17 cellular contexts compared by ENCODE assay signal in genomic region chr16:3262517-3262916, GRCh38. TPM values are rescaled to one million over a fixed set of nuclear protein-coding genes. Genes with fewer than 3 reads are reported as not detected.
A peak's percentile ranks its signal among the peaks of the same experiment; 100 is the strongest.
DNase-seq lines count a peak whose midpoint lies in the region; ATAC-seq and TF ChIP-seq lines count a peak whose summit lies in the region.
"Had no signal": no experiment of that assay in that cellular context is flagged by ENCODE, and none has a peak within 500 bp of the region (broad histone marks: within the 10 kb centered on the region; RNA-seq: fewer than 3 reads in every experiment).

No MANE protein-coding gene starts in this region.

- peaks cover 9% of the 10 kb centered on the region for H3K9me3 Mint-ChIP-seq in glutamatergic neuron (ENCODE audit: unreplicated experiment)
- no peaks in the 10 kb centered on the region for H3K9me3 Mint-ChIP-seq in type B pancreatic cell

- H3K4me3 Mint-ChIP-seq in T-helper 17 cell (peak overlapping the region; percentile 56), glutamatergic neuron (ENCODE audit: unreplicated experiment) (peak overlapping the region; percentile 64), type B pancreatic cell (peak overlapping the region; percentile 63)

- in situ Hi-C loops in brain microvascular endothelial cell (cut with HindIII; ENCODE audit: low pct_ligation_motif_present, low sequenced_read_pairs) = no loop called here

- H3K27ac ChIP-seq in heart right ventricle (peak overlapping the region in 7 of 10 donors; percentile 98 to 100 (median 99)), brain microvascular endothelial cell (no peak overlapping the region)

- intact Hi-C loops in heart right ventricle (cut with DNase I) = loop anchor here in 7 of 10 donors (2.0 to 10.0 kb wide), 9 partner anchors 28 to 242 kb away; partner anchors contain the start of genes CLUAP1 (in 3 of the 7), TIGD7 (in 2 of the 7), ZNF75A (in 2 of the 7) and C16orf90 (in 1 of the 7)
- intact Hi-C loops in Right ventricle myocardium superior (cut with DNase I) = loop anchor here (5.0 kb wide), 1 partner anchor 195 kb away; no protein-coding TSS in a partner anchor

- DNase-seq in heart right ventricle (no peak), Right ventricle myocardium superior (no peak), T-helper 17 cell (no peak), glutamatergic neuron (no peak), type B pancreatic cell (ENCODE audit: extremely low spot score, unreplicated experiment) (no peak), brain microvascular endothelial cell (no peak), mesenteric fat pad (ENCODE audit: low spot score) (no peak)
- DNase-seq: activated CD4-positive, alpha-beta T cell treated with anti-CD3 and anti-CD28 coated beads, Interleukin-2, amount 50 U/mL, for 4 hours; amniotic stem cell; GDM1; mesendoderm; NCI-H2227 treated with DMSO at 0.1 percent for 48 hours; stimulated activated CD4-positive, alpha-beta T cell treated with anti-CD3 and anti-CD28 coated beads, Interleukin-2, amount 100 ng/mL, for 24 hours had no signal

- ATAC-seq in heart right ventricle = no peak
- ATAC-seq in Right ventricle myocardium superior (ENCODE audit: poor library complexity) = no peak
- no peak for ATAC-seq in T-helper 17 cell
- ATAC-seq in HG02642 (IDR thresholded peaks at IDR 0.05; ENCODE audit: poor library complexity, unreplicated experiment) = no peak

- H3K4me1 Mint-ChIP-seq in T-helper 17 cell (peaks cover 15% of the 10 kb centered on the region), glutamatergic neuron (ENCODE audit: low read depth, unreplicated experiment) (peaks cover 4% of the 10 kb centered on the region), type B pancreatic cell (ENCODE audit: unreplicated experiment) (peaks cover 4% of the 10 kb centered on the region)

- H3K36me3 Mint-ChIP-seq in T-helper 17 cell (ENCODE audit: low read depth) (no peaks in the 10 kb centered on the region), glutamatergic neuron (ENCODE audit: unreplicated experiment) (peaks cover 3% of the 10 kb centered on the region), type B pancreatic cell (no peaks in the 10 kb centered on the region)

- no peak for TF ChIP-seq CTCF in heart right ventricle (IDR thresholded peaks at IDR 0.05)
- no peak for TF ChIP-seq CTCF in glutamatergic neuron (IDR thresholded peaks at IDR 0.05; ENCODE audit: partially characterized antibody, unreplicated experiment)
- TF ChIP-seq CTCF in type B pancreatic cell (conservative IDR thresholded peaks at IDR 0.05) = no peak
- TF ChIP-seq CTCF in brain microvascular endothelial cell (IDR thresholded peaks at IDR 0.05; ENCODE audit: low read depth, low read length, missing control alignments) = no peak

- H3K36me3 ChIP-seq in heart right ventricle (peaks cover 0 to 21% (median 13%) of the 10 kb centered on the region in 9 donors), brain microvascular endothelial cell (replicated peaks) (no peaks in the 10 kb centered on the region)
- H3K36me3 ChIP-seq: HAP-1 had no signal

- H3K9me3 ChIP-seq in heart right ventricle = peaks cover 0 to 36% (median 0%) of the 10 kb centered on the region in 11 donors
- no peaks in the 10 kb centered on the region for H3K9me3 ChIP-seq in T-helper 17 cell (ENCODE audit: control insufficient read depth, low read length, poor library complexity, severe bottlenecking)

- peak overlapping the region; percentile 95 for H3K27ac Mint-ChIP-seq in T-helper 17 cell
- H3K27ac Mint-ChIP-seq in glutamatergic neuron (ENCODE audit: unreplicated experiment) = no peak overlapping the region
- peak overlapping the region; percentile 57 for H3K27ac Mint-ChIP-seq in type B pancreatic cell

- peaks cover 0 to 57% (median 14%) of the 10 kb centered on the region in 9 donors for H3K4me1 ChIP-seq in heart right ventricle

- peak overlapping the region in 1 of 10 donors; percentile 73 for H3K4me3 ChIP-seq in heart right ventricle
- no peak overlapping the region for H3K4me3 ChIP-seq in brain microvascular endothelial cell (ENCODE audit: low read depth, low read length)

- H3K27me3 Mint-ChIP-seq in T-helper 17 cell = no peaks in the 10 kb centered on the region
- H3K27me3 Mint-ChIP-seq in glutamatergic neuron (ENCODE audit: unreplicated experiment) = peaks cover 8% of the 10 kb centered on the region
- peaks cover 5% of the 10 kb centered on the region for H3K27me3 Mint-ChIP-seq in type B pancreatic cell

- WGBS in heart right ventricle, 2 donors = 92 to 95% methylated on average over 4 of the region's 4 CpGs

- H3K27me3 ChIP-seq in heart right ventricle = peaks cover 0 to 6% (median 0%) of the 10 kb centered on the region in 7 donors
- H3K27me3 ChIP-seq in brain microvascular endothelial cell (replicated peaks) = no peaks in the 10 kb centered on the region

RNA-seq across cellular contexts. Expression of gene MEFV, which starts 6.1 kb away (rescaled TPM):
- total RNA-seq in heart right ventricle (1 to 10 TPM in 2 of 10 donors, under 1 TPM in 8; 0.11 to 3.1 (median 0.53) TPM), Right ventricle myocardium superior (0.78 TPM), T-helper 17 cell (1 to 10 TPM in 1 of 2 donors, under 1 TPM in 1; 0.81 to 2.2 TPM), glutamatergic neuron (ENCODE audit: unreplicated experiment) (not detected), type B pancreatic cell (ENCODE audit: low replicate concordance) (0.19 TPM in 1 of 2 replicates, not detected in the other), mesenteric fat pad (6.0 TPM)
- polyA plus RNA-seq in heart right ventricle = under 1 TPM; 0.19 to 0.37 TPM
- polyA plus RNA-seq: BJ had no signal

RNA-seq across cellular contexts. Expression of gene ZNF263, which starts 20.8 kb away (rescaled TPM):
- 10 to 100 TPM in 3 of 10 donors, 1 to 10 TPM in 7; 7.2 to 13.2 (median 9.2) TPM for total RNA-seq in heart right ventricle
- 10 to 100 TPM in 1 of 2 donors, 1 to 10 TPM in 1; 8.9 to 10.8 TPM for polyA plus RNA-seq in heart right ventricle
- 7.9 TPM for total RNA-seq in Right ventricle myocardium superior
- 10 to 100 TPM; 21.2 to 26.4 TPM for total RNA-seq in T-helper 17 cell
- total RNA-seq in glutamatergic neuron (ENCODE audit: unreplicated experiment) = 33.1 TPM
- 27.7 and 38.6 TPM in 2 replicates for total RNA-seq in type B pancreatic cell (ENCODE audit: low replicate concordance)
- total RNA-seq in mesenteric fat pad = 25.9 TPM

RNA-seq across cellular contexts. Expression of gene ZNF200, which starts 27.6 kb away (rescaled TPM):
- total RNA-seq in heart right ventricle = 1 to 10 TPM; 4.6 to 8.9 (median 6.1) TPM
- 1 to 10 TPM; 2.9 to 5.4 TPM for polyA plus RNA-seq in heart right ventricle
- total RNA-seq in Right ventricle myocardium superior = 4.1 TPM
- total RNA-seq in T-helper 17 cell = 1 to 10 TPM; 3.2 to 4.8 TPM
- 12.2 TPM for total RNA-seq in glutamatergic neuron (ENCODE audit: unreplicated experiment)
- 10.5 and 12.4 TPM in 2 replicates for total RNA-seq in type B pancreatic cell (ENCODE audit: low replicate concordance)
- 8.4 TPM for total RNA-seq in mesenteric fat pad

RNA-seq across cellular contexts. Expression of gene TIGD7, which starts 42.7 kb away (rescaled TPM):
- total RNA-seq in heart right ventricle = 10 to 100 TPM in 1 of 10 donors, 1 to 10 TPM in 9; 6.5 to 11.2 (median 8.7) TPM
- 1 to 10 TPM; 4.7 to 6.7 TPM for polyA plus RNA-seq in heart right ventricle
- total RNA-seq in Right ventricle myocardium superior = 9.4 TPM
- total RNA-seq in T-helper 17 cell = 1 to 10 TPM; 1.9 TPM
- total RNA-seq in glutamatergic neuron (ENCODE audit: unreplicated experiment) = 8.6 TPM
- 5.4 and 9.4 TPM in 2 replicates for total RNA-seq in type B pancreatic cell (ENCODE audit: low replicate concordance)
- total RNA-seq in mesenteric fat pad = 5.2 TPM
- total RNA-seq: HT-29 had no signal

RNA-seq across cellular contexts. Expression of gene ZNF75A, which starts 42.8 kb away (rescaled TPM):
- total RNA-seq in heart right ventricle = 10 to 100 TPM; 15.2 to 25.5 (median 21.6) TPM
- polyA plus RNA-seq in heart right ventricle = 10 to 100 TPM in 1 of 2 donors, 1 to 10 TPM in 1; 9.1 to 33.9 TPM
- total RNA-seq in Right ventricle myocardium superior = 16.8 TPM
- total RNA-seq in T-helper 17 cell = 10 to 100 TPM; 26.3 to 28.1 TPM
- 62.4 TPM for total RNA-seq in glutamatergic neuron (ENCODE audit: unreplicated experiment)
- total RNA-seq in type B pancreatic cell (ENCODE audit: low replicate concordance) = 41.2 and 50.8 TPM in 2 replicates
- 17.9 TPM for total RNA-seq in mesenteric fat pad
